In the genomic region with DNA sequence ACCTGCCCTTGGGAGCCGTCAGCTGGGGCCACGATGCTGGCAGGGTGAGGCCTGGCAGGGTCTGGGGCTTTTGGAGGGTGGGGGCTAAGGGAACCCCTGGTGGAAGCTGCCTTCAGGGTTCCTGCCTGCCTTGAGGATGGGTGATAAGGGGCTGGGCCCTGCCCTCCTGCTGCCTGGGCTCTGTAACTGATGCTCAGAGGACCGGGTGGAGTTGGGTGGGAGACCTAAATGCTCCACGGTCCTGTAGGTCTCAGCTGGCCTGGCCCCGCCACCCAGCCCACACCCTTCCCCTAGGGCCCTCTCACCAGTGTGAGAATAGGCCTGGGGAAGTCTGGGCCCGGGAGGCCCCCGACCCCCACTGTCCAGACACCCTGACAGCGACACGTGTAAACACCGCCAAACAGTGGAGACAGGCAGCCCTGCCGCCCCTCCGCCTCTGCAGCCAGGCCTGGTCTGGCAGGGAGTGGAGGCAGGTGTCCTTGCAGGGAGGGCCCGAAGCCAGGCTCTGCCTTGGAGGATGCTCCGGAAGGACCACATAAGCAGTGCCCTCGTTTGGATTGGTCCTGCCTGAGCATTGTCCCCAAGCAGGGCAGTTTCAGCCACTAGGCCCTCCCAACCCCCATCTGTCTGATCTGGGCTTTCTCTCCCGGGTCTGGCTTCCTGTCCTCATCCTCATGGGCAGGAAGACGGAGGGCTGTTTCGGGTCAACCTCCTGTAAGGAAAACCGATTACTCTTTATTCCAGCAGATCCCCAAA, we compare ENCODE assay signal across 9 cellular contexts. TPM values are rescaled to one million over a fixed set of nuclear protein-coding genes. Genes with fewer than 3 reads are reported as not detected.
DNase-seq lines count a peak whose midpoint lies in the region; ATAC-seq and TF ChIP-seq lines count a peak whose summit lies in the region.
"Had no signal": no experiment of that assay in that cellular context is flagged by ENCODE, and none has a peak within 500 bp of the region (broad histone marks: within the 10 kb centered on the region; RNA-seq: fewer than 3 reads in every experiment).

No MANE protein-coding gene starts in this region.

- H3K36me3 ChIP-seq in heart right ventricle (no peaks in the 10 kb centered on the region), muscle layer of duodenum (ENCODE audit: control insufficient read depth in 1 of 2, insufficient read depth in 2 of 2, low read length in 2 of 2) (no peaks in the 10 kb centered on the region)

- peaks cover 0 to 51% (median 0%) of the 10 kb centered on the region in 7 donors for H3K27me3 ChIP-seq in heart right ventricle
- H3K27me3 ChIP-seq in dorsolateral prefrontal cortex = no peaks in the 10 kb centered on the region
- no peaks in the 10 kb centered on the region for H3K27me3 ChIP-seq in muscle layer of duodenum (ENCODE audit: low read depth, low read length)

- H3K4me3 ChIP-seq in heart right ventricle = peak overlapping the region in 5 of 10 donors; percentile 9 to 87 (median 78)
- peak overlapping the region in 44 of 59 donors; percentile 1 to 86 (median 76) for H3K4me3 ChIP-seq in dorsolateral prefrontal cortex
- peak overlapping the region in 1 of 2 donors; percentile 72 for H3K4me3 ChIP-seq in muscle layer of duodenum (ENCODE audit: low read depth in 1 of 2, low read length in 2 of 2)

- TF ChIP-seq CTCF in heart right ventricle (IDR thresholded peaks at IDR 0.05) = no peak
- TF ChIP-seq CTCF in dorsolateral prefrontal cortex (IDR thresholded peaks at IDR 0.05 in 54 of 56, conservative IDR thresholded peaks at IDR 0.05 in 2 of 56; ENCODE audit: low read depth in 1 of 56, partially characterized antibody in 56 of 56) = no peak

- WGBS in heart right ventricle, 2 donors = 29 to 33% methylated on average over 19 of the region's 19 CpGs

- H3K9me3 ChIP-seq in heart right ventricle = no peaks in the 10 kb centered on the region
- H3K9me3 ChIP-seq in muscle layer of duodenum (ENCODE audit: control insufficient read depth in 1 of 2, low read length in 2 of 2) = no peaks in the 10 kb centered on the region

- DNase-seq in heart right ventricle (peak in 1 of 2 donors; percentile 44), Right ventricle myocardium superior (no peak), dorsolateral prefrontal cortex (peak in 8 of 10 donors; percentile 67 to 94 (median 76)), NCI-H526 treated with DMSO at 0.1 percent for 48 hours (lab: John Stamatoyannopoulos, UW) (no peak)
- no peak for DNase-seq in activated CD8-positive, alpha-beta memory T cell treated with anti-CD3 and anti-CD28 coated beads, Interleukin-2, amount 50 U/mL, for 48 hours
- DNase-seq: activated naive CD4-positive, alpha-beta T cell treated with Interleukin-2 at 50 U/mL for 16 hours had no signal

- H3K27ac ChIP-seq in heart right ventricle (peak overlapping the region; percentile 45 to 99 (median 98)), dorsolateral prefrontal cortex (peak overlapping the region; percentile 93 to 100 (median 99)), muscle layer of duodenum (ENCODE audit: low read length) (peak overlapping the region; percentile 85)

- H3K4me1 ChIP-seq in heart right ventricle (peaks cover 28 to 67% (median 59%) of the 10 kb centered on the region in 9 donors), muscle layer of duodenum (ENCODE audit: control insufficient read depth in 1 of 2, insufficient read depth in 2 of 2, low read length in 2 of 2) (peaks cover 24 to 57% of the 10 kb centered on the region in 2 donors)

- ATAC-seq in heart right ventricle (peak in 6 of 8 donors; percentile 1 to 12 (median 2)), Right ventricle myocardium superior (ENCODE audit: poor library complexity) (no peak), HG02763 (IDR thresholded peaks at IDR 0.05; ENCODE audit: unreplicated experiment) (no peak), HG02678 (IDR thresholded peaks at IDR 0.05; ENCODE audit: unreplicated experiment) (no peak)

- intact Hi-C loops in heart right ventricle (cut with DNase I) (loop anchor here in 2 of 10 donors (5.0 to 10.0 kb wide), 2 partner anchors 91 to 94 kb away; a partner anchor contains a TSS), Right ventricle myocardium superior (cut with DNase I) (no loop called here), dorsolateral prefrontal cortex (cut with DNase I) (no loop called here)

RNA-seq across cellular contexts. Expression of a gene that starts 6.5 kb away (rescaled TPM):
- 10 to 100 TPM in 2 of 10 donors, 1 to 10 TPM in 8; 6.3 to 11.1 (median 9.2) TPM for total RNA-seq in heart right ventricle
- 10 to 100 TPM in 1 of 2 donors, 1 to 10 TPM in 1; 4.8 to 13.1 TPM for polyA plus RNA-seq in heart right ventricle
- total RNA-seq in Right ventricle myocardium superior = 8.0 TPM
- 10 to 100 TPM; 25.1 to 66.1 (median 38.0) TPM for total RNA-seq in dorsolateral prefrontal cortex

Comparison
In these comparisons a context has a peak if more than half of its experiments do, and no peak if none do; other contexts are left out.
1. ATAC-seq: peak in heart right ventricle (6 of 8); none in Right ventricle myocardium superior (single experiment), HG02763 (single experiment) and HG02678 (single experiment).
2. DNase-seq: peak in dorsolateral prefrontal cortex (8 of 10); none in Right ventricle myocardium superior (single experiment), NCI-H526 treated with DMSO at 0.1 percent for 48 hours (single experiment) and activated CD8-positive, alpha-beta memory T cell treated with anti-CD3 and anti-CD28 coated beads, Interleukin-2, amount 50 U/mL, for 48 hours (single experiment).
3. Peak in every context shown above with its lines, with median percentiles within 50 percentile points of each other: H3K27ac ChIP-seq.